In genomic region chrX:48520976-48521352, GRCh38 we compare ENCODE assay signal across 8 cellular contexts. TPM values are rescaled to one million over a fixed set of nuclear protein-coding genes. Genes with fewer than 3 reads are reported as not detected.
DNase-seq lines count a peak whose midpoint lies in the region; ATAC-seq and TF ChIP-seq lines count a peak whose summit lies in the region.

No MANE protein-coding gene starts in this region.

- DNase-seq in GM12864 (ENCODE audit: low read depth) (no peak), NCI-H2227 treated with DMSO at 0.1 percent for 48 hours (lab: John Stamatoyannopoulos, UW) (peak; percentile 51), pons (ENCODE audit: low spot score) (peak; percentile 28), mesenteric fat pad (ENCODE audit: low spot score) (no peak), AG08395 (ENCODE audit: low spot score) (no peak), DMS114 treated with DMSO at 0.1 percent for 48 hours (lab: John Stamatoyannopoulos, UW; ENCODE audit: unreplicated experiment) (no peak)
- no peak for DNase-seq in effector memory CD4-positive, alpha-beta T cell

- H3K36me3 ChIP-seq in effector memory CD4-positive, alpha-beta T cell (ENCODE audit: control insufficient read depth, insufficient read depth, low read length), result no peaks in the 10 kb centered on the region

- ATAC-seq in HG03439 (IDR thresholded peaks at IDR 0.05; ENCODE audit: unreplicated experiment), result no peak

- H3K27me3 ChIP-seq in effector memory CD4-positive, alpha-beta T cell (replicated peaks; ENCODE audit: control insufficient read depth, insufficient read depth, low read length, poor library complexity, severe bottlenecking), result no peaks in the 10 kb centered on the region

- H3K4me1 ChIP-seq in effector memory CD4-positive, alpha-beta T cell (ENCODE audit: control insufficient read depth, insufficient read depth, low read length, poor library complexity, severe bottlenecking), result peaks cover 4% of the 10 kb centered on the region

- peak overlapping the region; percentile 69 for H3K27ac ChIP-seq in effector memory CD4-positive, alpha-beta T cell (ENCODE audit: insufficient read depth, low read length, poor library complexity, severe bottlenecking)

- no peak for TF ChIP-seq CTCF in GM12864 (IDR thresholded peaks at IDR 0.05; ENCODE audit: low read depth, low read length, missing control alignments)

- H3K9me3 ChIP-seq in effector memory CD4-positive, alpha-beta T cell (ENCODE audit: control insufficient read depth, low read length), result no peaks in the 10 kb centered on the region

- peak overlapping the region; percentile 93 for H3K4me3 ChIP-seq in GM12864 (ENCODE audit: low read depth, low read length)
- peak overlapping the region; percentile 26 for H3K4me3 ChIP-seq in effector memory CD4-positive, alpha-beta T cell (ENCODE audit: insufficient read depth, low read depth, low read length, poor library complexity, severe bottlenecking)

RNA-seq across cellular contexts. Expression of gene EBP, which starts 0.6 kb away (rescaled TPM):
- 18.8 TPM for total RNA-seq in mesenteric fat pad

RNA-seq across cellular contexts. Expression of gene PORCN, which starts 12.2 kb away (rescaled TPM):
- total RNA-seq in mesenteric fat pad, result 7.8 TPM

RNA-seq across cellular contexts. Expression of gene TBC1D25, which starts 18.6 kb away (rescaled TPM):
- total RNA-seq in mesenteric fat pad, result 19.9 TPM

RNA-seq across cellular contexts. Expression of gene FTSJ1, which starts 45.0 kb away (rescaled TPM):
- total RNA-seq in mesenteric fat pad, result 40.4 TPM

RNA-seq across cellular contexts. Expression of gene SLC38A5, which starts 50.9 kb away (rescaled TPM):
- 4.4 TPM for total RNA-seq in mesenteric fat pad

Comparison
In these comparisons a context has a peak if more than half of its experiments do, and no peak if none do; other contexts are left out.
1. DNase-seq: peak in NCI-H2227 treated with DMSO at 0.1 percent for 48 hours (single experiment) and pons (single experiment); none in GM12864 (single experiment), effector memory CD4-positive, alpha-beta T cell (0 of 3), mesenteric fat pad (single experiment), AG08395 (single experiment) and DMS114 treated with DMSO at 0.1 percent for 48 hours (single experiment).